ENCODE assay signal across 8 cellular contexts in genomic region chr13:97223711-97224461, GRCh38. TPM values are rescaled to one million over a fixed set of nuclear protein-coding genes. Genes with fewer than 3 reads are reported as not detected.
DNase-seq lines count a peak whose midpoint lies in the region; ATAC-seq and TF ChIP-seq lines count a peak whose summit lies in the region.

No MANE protein-coding gene starts in this region.

- H4K20me1 ChIP-seq in neural cell (ENCODE audit: insufficient read depth), result no peaks in the 10 kb centered on the region

- no peak for TF ChIP-seq EP300 in neural cell (conservative IDR thresholded peaks at IDR 0.05; ENCODE audit: poor library complexity, severe bottlenecking)

- no peaks in the 10 kb centered on the region for H3F3A ChIP-seq in neural cell (ENCODE audit: insufficient read depth, low read length, poor library complexity, severe bottlenecking)

- H3K36me3 Mint-ChIP-seq in activated T-cell treated with anti-CD3 and anti-CD28 coated beads, Interleukin-2, amount 50 U/mL, for 4 hours (ENCODE audit: insufficient read depth), result no peaks in the 10 kb centered on the region

- H3K9ac ChIP-seq in neural cell (ENCODE audit: low read length), result peak overlapping the region; percentile 63

- peaks cover 30% of the 10 kb centered on the region for H3K79me2 ChIP-seq in neural cell (replicated peaks; ENCODE audit: insufficient read depth, low read length)

- peaks cover 53% of the 10 kb centered on the region for H3K4me1 Mint-ChIP-seq in activated T-cell treated with anti-CD3 and anti-CD28 coated beads, Interleukin-2, amount 50 U/mL, for 4 hours (ENCODE audit: low read depth)

- ATAC-seq in GM21576 (IDR thresholded peaks at IDR 0.05; ENCODE audit: unreplicated experiment) (peak; percentile 25), HG03571 (IDR thresholded peaks at IDR 0.05; ENCODE audit: unreplicated experiment) (no peak), HG03135 (IDR thresholded peaks at IDR 0.05; ENCODE audit: unreplicated experiment) (no peak)
- no peak for ATAC-seq in activated T-cell treated with anti-CD3 and anti-CD28 coated beads, Interleukin-2, amount 50 U/mL, for 4 hours

- no peaks in the 10 kb centered on the region for H3K9me3 Mint-ChIP-seq in activated T-cell treated with anti-CD3 and anti-CD28 coated beads, Interleukin-2, amount 50 U/mL, for 4 hours

- H3K4me3 Mint-ChIP-seq in activated T-cell treated with anti-CD3 and anti-CD28 coated beads, Interleukin-2, amount 50 U/mL, for 4 hours, result peak overlapping the region; percentile 87

- no peaks in the 10 kb centered on the region for H3K27me3 ChIP-seq in neural cell (ENCODE audit: insufficient read depth, low read depth, low read length)

- H3K27me3 Mint-ChIP-seq in activated T-cell treated with anti-CD3 and anti-CD28 coated beads, Interleukin-2, amount 50 U/mL, for 4 hours (ENCODE audit: low read depth), result no peaks in the 10 kb centered on the region

- DNase-seq in CD1c-positive myeloid dendritic cell (ENCODE audit: extremely low spot score) (peak; percentile 89), NCI-H2171 treated with DMSO at 0.1 percent for 48 hours (lab: John Stamatoyannopoulos, UW) (peak; percentile 99), fibroblast of the conjunctiva (ENCODE audit: low read depth) (peak; percentile 92)
- DNase-seq in activated T-cell treated with anti-CD3 and anti-CD28 coated beads, Interleukin-2, amount 50 U/mL, for 4 hours, result no peak

- H3K9me2 ChIP-seq in neural cell (ENCODE audit: insufficient read depth, low read length), result no peaks in the 10 kb centered on the region

- peak overlapping the region; percentile 77 for H3K4me2 ChIP-seq in neural cell (ENCODE audit: low read length)

- H3K9me3 ChIP-seq in neural cell (ENCODE audit: low read length), result no peaks in the 10 kb centered on the region

- H3K36me3 ChIP-seq in neural cell (ENCODE audit: insufficient read depth, low read length), result no peaks in the 10 kb centered on the region

- no peak for TF ChIP-seq CTCF in neural cell (IDR thresholded peaks at IDR 0.05; ENCODE audit: poor library complexity, severe bottlenecking)

- H2AFZ ChIP-seq in neural cell (ENCODE audit: low read depth, low read length), result no peak overlapping the region

- no peak for TF ChIP-seq RAD21 in neural cell (conservative IDR thresholded peaks at IDR 0.05)

- H3K27ac ChIP-seq in neural cell (ENCODE audit: low read length), result peak overlapping the region; percentile 87

- peak overlapping the region; percentile 66 for H3K4me3 ChIP-seq in neural cell (ENCODE audit: low read length)

TF ChIP-seq in neural cell, 6 proteins besides CTCF, POLR2A, EP300 and RAD21:
- TF ChIP-seq MXI1 (conservative IDR thresholded peaks at IDR 0.05; ENCODE audit: poor library complexity, severe bottlenecking) (no peak), REST (IDR thresholded peaks at IDR 0.05; ENCODE audit: borderline replicate concordance) (no peak), SMC3 (conservative IDR thresholded peaks at IDR 0.05; ENCODE audit: poor library complexity) (no peak), POLR2AphosphoS5 (IDR thresholded peaks at IDR 0.05) (no peak), EZH2 (IDR thresholded peaks at IDR 0.05; ENCODE audit: borderline replicate concordance, insufficient read depth, low read length, poor library complexity, severe bottlenecking) (no peak), TAF1 (IDR thresholded peaks at IDR 0.05; ENCODE audit: low read depth) (no peak)

RNA-seq across cellular contexts. Expression of gene MBNL2, which starts 1.8 kb away (rescaled TPM):
- total RNA-seq in activated T-cell treated with anti-CD3 and anti-CD28 coated beads, Interleukin-2, amount 50 U/mL, for 4 hours, result 10 to 100 TPM; 10.3 to 11.7 (median 11.4) TPM
- polyA plus RNA-seq in neural cell, result 2.6 and 4.3 TPM in 2 replicates
- 10.7 and 15.5 TPM in 2 replicates for polyA minus RNA-seq in neural cell
